In the genomic region with DNA sequence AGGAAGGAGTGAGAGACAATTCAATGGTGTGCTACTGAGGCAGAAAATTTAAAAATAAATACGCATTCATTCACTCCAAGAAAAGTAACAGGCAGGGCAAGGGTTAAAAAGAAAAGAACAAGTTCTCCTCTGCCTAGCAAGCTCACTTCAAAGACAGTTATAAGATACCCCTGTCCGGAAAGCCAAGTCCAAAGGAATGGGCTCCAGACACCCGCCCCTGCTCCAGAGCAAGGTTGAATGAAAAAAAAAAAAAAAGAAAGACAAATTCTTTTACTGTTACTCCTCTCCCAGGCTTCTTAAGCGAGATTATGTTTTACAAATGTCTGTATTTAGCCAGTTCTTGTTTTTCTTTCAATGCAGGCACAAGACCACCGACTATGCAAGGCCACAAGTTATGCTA, we compare ENCODE assay signal across 22 cellular contexts. TPM values are rescaled to one million over a fixed set of nuclear protein-coding genes. Genes with fewer than 3 reads are reported as not detected.
DNase-seq lines count a peak whose midpoint lies in the region; ATAC-seq, FAIRE-seq and TF ChIP-seq lines count a peak whose summit lies in the region.
"Had no signal": no experiment of that assay in that cellular context is flagged by ENCODE, and none has a peak within 500 bp of the region (broad histone marks: within the 10 kb centered on the region; RNA-seq: fewer than 3 reads in every experiment).

No MANE protein-coding gene starts in this region.

- no peak for DNase-seq in HepG2 (ENCODE audit: low spot score)
- no peak for DNase-seq in right lobe of liver
- peak; percentile 38 for DNase-seq in choroid plexus epithelial cell (ENCODE audit: low read depth)
- DNase-seq in mesothelial cell of epicardium (ENCODE audit: low spot score in 2 of 2, unreplicated experiment in 2 of 2) = no peak
- DNase-seq in activated T-cell treated with anti-CD3 and anti-CD28 coated beads, Interleukin-2, amount 50 U/mL, for 1 hour = no peak
- no peak for DNase-seq in left ventricle myocardium superior
- DNase-seq: 8988T; CD8-positive, alpha-beta T cell; DND-41; GDM1; GOT3; MG63; NCI-H1092; NCI-H2107; NCI-H226; NCI-H524 treated with DMSO at 0.1 percent for 48 hours; Right ventricle myocardium superior had no signal

- H3K9me3 Mint-ChIP-seq in mesothelial cell of epicardium = peaks cover under 1% of the 10 kb centered on the region
- H3K9me3 Mint-ChIP-seq: CD8-positive, alpha-beta T cell had no signal

- TF ChIP-seq POLR2A in HepG2 (IDR thresholded peaks at IDR 0.05; ENCODE audit: insufficient read depth in 1 of 2, low read depth in 2 of 2, low read length in 2 of 2) (no peak), right lobe of liver (IDR thresholded peaks at IDR 0.05) (no peak)

- H2AFZ ChIP-seq in HepG2 (ENCODE audit: low read length) = no peak overlapping the region

- no peak overlapping the region for H3K4me2 ChIP-seq in HepG2 (ENCODE audit: low read depth, low read length)
- H3K4me2 ChIP-seq: KMS-11 had no signal

- WGBS in HepG2 (ENCODE audit: low lambda C conversion rate) = 76% methylated on average over 5 of the region's 5 CpGs
- WGBS in right lobe of liver (ENCODE audit: insufficient coverage, low coverage, low lambda C conversion rate, missing lambda C conversion rate) = 75% methylated on average over 5 of the region's 5 CpGs

- H3K9me3 ChIP-seq in HepG2 (ENCODE audit: low read length) (no peaks in the 10 kb centered on the region), right lobe of liver (no peaks in the 10 kb centered on the region)
- H3K9me3 ChIP-seq: MG63 had no signal

- TF ChIP-seq CTCF in HepG2 (CRISPR knock-in tag; IDR thresholded peaks at IDR 0.05) = no peak
- TF ChIP-seq CTCF in right lobe of liver (IDR thresholded peaks at IDR 0.05) = no peak
- TF ChIP-seq CTCF in choroid plexus epithelial cell (conservative IDR thresholded peaks at IDR 0.05; ENCODE audit: low read depth, low read length) = no peak
- no peak for TF ChIP-seq CTCF in mesothelial cell of epicardium (IDR thresholded peaks at IDR 0.05; ENCODE audit: unreplicated experiment)

- H3K4me1 Mint-ChIP-seq in mesothelial cell of epicardium = peaks cover 23% of the 10 kb centered on the region

- ATAC-seq in HepG2 = no peak
- ATAC-seq in right lobe of liver = no peak
- ATAC-seq in left ventricle myocardium superior = no peak
- no peak for ATAC-seq in HG02642 (IDR thresholded peaks at IDR 0.05; ENCODE audit: poor library complexity, unreplicated experiment)
- no peak for ATAC-seq in HG03280 (IDR thresholded peaks at IDR 0.05; ENCODE audit: unreplicated experiment)
- ATAC-seq: CD8-positive, alpha-beta T cell; GM12878 had no signal

- no peak for FAIRE-seq in HepG2 (lab: Jason Lieb, UNC)
- FAIRE-seq: GM12878 had no signal

- peak overlapping the region; percentile 25 for H3K27ac Mint-ChIP-seq in mesothelial cell of epicardium
- H3K27ac Mint-ChIP-seq: CD8-positive, alpha-beta T cell had no signal

- no peaks in the 10 kb centered on the region for H3K79me2 ChIP-seq in HepG2 (ENCODE audit: insufficient read depth, low read length)

- no peaks in the 10 kb centered on the region for H4K20me1 ChIP-seq in HepG2 (ENCODE audit: insufficient read depth, low read length)

- in situ Hi-C loops in HepG2 (cut with HindIII; ENCODE audit: extremely low pct_ligation_motif_present, low pct_unique_long_range_greater_than_20kb) = no loop called here

- no peak overlapping the region for H3K4me3 Mint-ChIP-seq in mesothelial cell of epicardium
- H3K4me3 Mint-ChIP-seq: CD8-positive, alpha-beta T cell had no signal

- no peak overlapping the region for H3K4me3 ChIP-seq in HepG2 (replicated peaks in 1 of 3; ENCODE audit: insufficient read depth in 1 of 3, low read depth in 2 of 3, low read length in 3 of 3)
- no peak overlapping the region for H3K4me3 ChIP-seq in right lobe of liver
- H3K4me3 ChIP-seq in choroid plexus epithelial cell (ENCODE audit: low read depth, low read length) = no peak overlapping the region
- H3K4me3 ChIP-seq: GM12878, MG63, SK-N-MC had no signal

- H3K9ac ChIP-seq in HepG2 (ENCODE audit: insufficient read depth, low read depth, low read length) = no peak overlapping the region
- H3K9ac ChIP-seq: KMS-11 had no signal

- H3K27ac ChIP-seq in HepG2 (ENCODE audit: extremely low read length, insufficient read depth, low read length) (no peak overlapping the region), right lobe of liver (no peak overlapping the region)
- H3K27ac ChIP-seq: KMS-11, SK-N-MC had no signal

- CTCF ChIA-PET in HepG2 (lab: Yijun Ruan, JAX; ENCODE audit: low intra/inter-chr PET ratio, low total read pairs) = no interaction called here

- H3K36me3 ChIP-seq in HepG2 (replicated peaks in 1 of 2; ENCODE audit: control insufficient read depth in 1 of 2, insufficient read depth in 2 of 2, low read length in 2 of 2) = no peaks in the 10 kb centered on the region
- no peaks in the 10 kb centered on the region for H3K36me3 ChIP-seq in right lobe of liver

- POLR2A ChIA-PET in HepG2 (lab: Yijun Ruan, JAX) = interaction anchor here (1.2 kb wide), 1 partner anchor 8 kb away, joined by 3 read pairs; no protein-coding TSS in a partner anchor

- H3K27me3 Mint-ChIP-seq in mesothelial cell of epicardium (ENCODE audit: low read depth) = peaks cover 23% of the 10 kb centered on the region

- intact Hi-C loops in HepG2 (cut with micrococcal nuclease; ENCODE audit: unreplicated experiment) (no loop called here), right lobe of liver (cut with DNase I) (no loop called here), left ventricle myocardium superior (cut with micrococcal nuclease) (no loop called here)

- H3K27me3 ChIP-seq in HepG2 (ENCODE audit: control insufficient read depth in 1 of 2, insufficient read depth in 2 of 2, low read length in 2 of 2) (no peaks in the 10 kb centered on the region), right lobe of liver (no peaks in the 10 kb centered on the region)
- H3K27me3 ChIP-seq: MG63 had no signal

- H3K4me1 ChIP-seq in HepG2 (ENCODE audit: insufficient read depth, low read length) = no peaks in the 10 kb centered on the region
- H3K4me1 ChIP-seq in right lobe of liver = no peaks in the 10 kb centered on the region

- H3K36me3 Mint-ChIP-seq in mesothelial cell of epicardium = peaks cover 4% of the 10 kb centered on the region

- BruUV-seq in HepG2 (replicated peaks; lab: Mats Ljungman, UMichigan) = no TSS peak

- TF ChIP-seq RAD21 in HepG2 (CRISPR knock-in tag; IDR thresholded peaks at IDR 0.05) = no peak

- TF ChIP-seq EP300 in HepG2 (IDR thresholded peaks at IDR 0.05; ENCODE audit: low read depth in 2 of 2, low read length in 2 of 2) = no peak
- TF ChIP-seq EP300 in HepG2 (CRISPR knock-in tag; IDR thresholded peaks at IDR 0.05; ENCODE audit: borderline replicate concordance) = no peak

TF ChIP-seq in HepG2, 621 proteins besides CTCF, POLR2A, EP300 and RAD21:
- TF ChIP-seq ZNF292 (CRISPR knock-in tag; IDR thresholded peaks at IDR 0.05; ENCODE audit: borderline replicate concordance, low read depth) (no peak), ZFP36L1 (CRISPR knock-in tag; IDR thresholded peaks at IDR 0.05) (no peak), GTF2F1 (IDR thresholded peaks at IDR 0.05; ENCODE audit: low read length) (no peak), ZNF652 (CRISPR knock-in tag; IDR thresholded peaks at IDR 0.05; ENCODE audit: borderline replicate concordance, low read depth) (0 out of 2 replicates have a peak, but pooled peaks have one; percentile 20), YEATS4 (CRISPR knock-in tag; IDR thresholded peaks at IDR 0.05; ENCODE audit: borderline replicate concordance) (no peak)

RNA-seq across cellular contexts. Expression of gene ANXA2R, which starts 9.1 kb away (rescaled TPM):
- total RNA-seq in HepG2 (2016; rRNA removed; fragmentation: Illumina TruSeq; extraction: Trizol) = 0.76 and 0.95 TPM in 2 replicates
- 0.40 and 0.53 TPM in 2 replicates for total RNA-seq in HepG2 (2016; cell fraction: cytosol; rRNA removed; fragmentation: Illumina TruSeq; extraction: Trizol; ENCODE audit: low read depth)
- total RNA-seq in HepG2 (2016; cell fraction: insoluble cytoplasmic fraction; rRNA removed; fragmentation: Illumina TruSeq; extraction: Trizol) = 0.58 and 0.74 TPM in 2 replicates
- total RNA-seq in HepG2 (2016; cell fraction: membrane; rRNA removed; fragmentation: Illumina TruSeq; extraction: Trizol) = 0.65 TPM in 2 replicates
- 1.5 and 1.8 TPM in 2 replicates for total RNA-seq in HepG2 (2016; cell fraction: nucleus; rRNA removed; fragmentation: Illumina TruSeq; extraction: Trizol)
- polyA plus RNA-seq in HepG2 (2011; rRNA removed) = 1.3 TPM in 2 replicates
- polyA plus RNA-seq in HepG2 (2011; cell fraction: cytosol; rRNA removed) = 0.90 and 1.1 TPM in 2 replicates
- polyA plus RNA-seq in HepG2 (2011; cell fraction: nucleus; rRNA removed) = 2.6 and 2.7 TPM in 2 replicates
- 0.52 and 0.67 TPM in 2 replicates for polyA plus RNA-seq in HepG2 (2012)
- 0.37 and 0.41 TPM in 2 replicates for polyA plus RNA-seq in HepG2 (2016; cell fraction: cytosol; fragmentation: Illumina TruSeq; extraction: Trizol; ENCODE audit: low read depth)
- polyA plus RNA-seq in HepG2 (2016; cell fraction: insoluble cytoplasmic fraction; fragmentation: Illumina TruSeq; extraction: Trizol; ENCODE audit: low read depth) = 0.28 and 0.72 TPM in 2 replicates
- polyA plus RNA-seq in HepG2 (2016; cell fraction: membrane; fragmentation: Illumina TruSeq; extraction: Trizol; ENCODE audit: low read depth) = 0.34 and 0.62 TPM in 2 replicates
- 1.2 and 1.5 TPM in 2 replicates for polyA plus RNA-seq in HepG2 (2016; cell fraction: nucleus; fragmentation: Illumina TruSeq; extraction: Trizol; ENCODE audit: insufficient read depth, low read depth)
- polyA minus RNA-seq in HepG2 (2011; rRNA and poly(A)+ RNA removed; ENCODE audit: low replicate concordance) = 1.5 and 11.0 TPM in 2 replicates
- 0.49 TPM in 1 of 2 replicates, not detected in the other for polyA minus RNA-seq in HepG2 (2011; cell fraction: cytosol; rRNA and poly(A)+ RNA removed)
- polyA minus RNA-seq in HepG2 (2011; cell fraction: nucleus; rRNA and poly(A)+ RNA removed) = 3.9 and 4.5 TPM in 2 replicates
- total RNA-seq in right lobe of liver = 1 to 10 TPM in 1 of 6 experiments, under 1 TPM in 5; 0.21 to 1.1 (median 0.41) TPM
- 1.4 to 1.9 TPM (median 1.7 TPM) in 3 replicates for total RNA-seq in mesothelial cell of epicardium
- 1.2 TPM for total RNA-seq in left ventricle myocardium superior
